In the genomic region with DNA sequence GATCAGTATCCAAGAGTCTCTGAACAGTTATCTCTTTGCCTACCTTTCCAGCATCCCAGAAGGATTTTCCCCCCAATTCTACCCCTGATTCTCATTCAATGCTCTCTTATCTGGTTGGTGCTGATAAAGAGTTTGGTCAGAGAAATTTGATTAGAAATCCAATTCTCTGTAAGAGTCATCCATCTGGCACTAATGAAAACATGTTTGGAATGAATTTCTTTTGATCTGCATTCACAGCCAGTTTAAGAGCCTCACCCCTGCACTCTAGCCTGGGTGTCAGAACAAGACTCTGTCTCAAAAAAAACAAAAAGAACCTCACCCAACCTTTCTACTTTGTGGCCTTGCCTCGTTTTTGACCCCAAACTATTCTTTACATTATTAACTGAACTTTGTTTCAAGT, we compare ENCODE assay signal across 23 cellular contexts.
"Had no signal": no experiment of that assay in that cellular context is flagged by ENCODE, and none has a peak within 500 bp of the region (broad histone marks: within the 10 kb centered on the region; RNA-seq: fewer than 3 reads in every experiment).

No MANE protein-coding gene starts in this region.

- FAIRE-seq: colon, keratinocyte had no signal

- H3K27me3 Mint-ChIP-seq: activated B cell treated with CpG ODN at 0.5 μM for 24 hours; activated CD4-positive, alpha-beta T cell treated with anti-CD3 and anti-CD28 coated beads, Interleukin-2, amount 10 ng/mL, durations not matched to agents 24 days and 14 days had no signal

- H3K9me3 ChIP-seq: gastrocnemius medialis, tibial artery had no signal

- H3K4me3 Mint-ChIP-seq: activated B cell treated with CpG ODN at 0.5 μM for 24 hours; activated CD4-positive, alpha-beta T cell treated with anti-CD3 and anti-CD28 coated beads, Interleukin-2, amount 10 ng/mL, durations not matched to agents 24 days and 14 days; mesothelial cell of epicardium had no signal

- H3K27ac Mint-ChIP-seq: activated B cell treated with CpG ODN at 0.5 μM for 24 hours; activated CD4-positive, alpha-beta T cell treated with anti-CD3 and anti-CD28 coated beads, Interleukin-2, amount 10 ng/mL, durations not matched to agents 24 days and 14 days; mesothelial cell of epicardium had no signal

- DNase-seq: activated B cell treated with CpG ODN at 0.5 μM for 24 hours; activated CD4-positive, alpha-beta T cell treated with anti-CD3 and anti-CD28 coated beads, Interleukin-2, amount 10 ng/mL, durations not matched to agents 24 days and 14 days; activated CD8-positive, alpha-beta memory T cell treated with anti-CD3 and anti-CD28 coated beads for 24 hours; activated CD8-positive, alpha-beta memory T cell treated with anti-CD3 and anti-CD28 coated beads, Interleukin-2, amount 50 U/mL, for 48 hours; activated effector memory CD4-positive, alpha-beta T cell treated with anti-CD3 and anti-CD28 coated beads, Interleukin-2, amount 50 U/mL, for 16 hours; activated naive CD4-positive, alpha-beta T cell treated with anti-CD3 and anti-CD28 coated beads, Interleukin-2, amount 50 U/mL, for 16 hours; activated T-cell treated with anti-CD3 and anti-CD28 coated beads, Interleukin-2, amount 50 U/mL, for 48 hours; dorsolateral prefrontal cortex; gastrocnemius medialis; head of caudate nucleus; occipital lobe; stimulated activated CD4-positive, alpha-beta T cell treated with anti-CD3 and anti-CD28 coated beads, Interleukin-2, amount 100 ng/mL, for 24 hours; stimulated activated naive CD8-positive, alpha-beta T cell treated with anti-CD3 and anti-CD28 coated beads, Interleukin-15, Interleukin-2, amounts not matched to agents 100 U/mL and 50 U/mL, for 24 hours; substantia nigra; T-helper 9 cell; tibial artery had no signal

- H3K27ac ChIP-seq: cardiac muscle cell, dorsolateral prefrontal cortex, epithelial cell of prostate, gastrocnemius medialis, tibial artery had no signal

- H3K4me3 ChIP-seq: cardiac muscle cell, dorsolateral prefrontal cortex, gastrocnemius medialis, lung, tibial artery had no signal

- H3K27me3 ChIP-seq: cardiac muscle cell, dorsolateral prefrontal cortex, gastrocnemius medialis, tibial artery had no signal

- ATAC-seq: gastrocnemius medialis; left lobe of liver; stimulated activated naive CD8-positive, alpha-beta T cell treated with anti-CD3 and anti-CD28 coated beads, Interleukin-15, Interleukin-2, amounts not matched to agents 100 U/mL and 50 U/mL, for 24 hours had no signal

- H3K9me3 Mint-ChIP-seq: activated B cell treated with CpG ODN at 0.5 μM for 24 hours; activated CD4-positive, alpha-beta T cell treated with anti-CD3 and anti-CD28 coated beads, Interleukin-2, amount 10 ng/mL, durations not matched to agents 24 days and 14 days; mesothelial cell of epicardium had no signal

- H3K4me1 Mint-ChIP-seq: activated B cell treated with CpG ODN at 0.5 μM for 24 hours had no signal
